16 cellular contexts compared by ENCODE assay signal in the genomic region with DNA sequence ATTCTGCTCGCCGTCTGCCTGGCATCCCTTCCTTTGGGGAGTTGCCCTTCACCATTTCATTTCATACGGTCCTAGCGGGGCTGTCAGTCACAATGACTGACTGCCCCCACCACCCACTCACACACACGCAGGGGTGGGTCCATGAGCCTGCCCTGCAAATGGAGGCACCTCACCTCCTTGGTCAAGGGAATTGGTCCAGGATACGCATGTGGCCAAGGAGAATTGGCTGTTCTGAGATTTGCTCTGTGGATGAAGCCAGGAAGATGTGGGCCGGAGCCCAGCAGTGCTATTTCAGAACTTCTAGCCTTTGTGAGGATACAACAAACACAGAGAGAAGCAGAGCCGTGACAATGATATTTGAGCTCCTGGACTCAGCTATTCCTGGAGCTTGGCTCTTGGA. TPM values are rescaled to one million over a fixed set of nuclear protein-coding genes. Genes with fewer than 3 reads are reported as not detected.
DNase-seq lines count a peak whose midpoint lies in the region; ATAC-seq and TF ChIP-seq lines count a peak whose summit lies in the region.
"Had no signal": no experiment of that assay in that cellular context is flagged by ENCODE, and none has a peak within 500 bp of the region (broad histone marks: within the 10 kb centered on the region; RNA-seq: fewer than 3 reads in every experiment).

No MANE protein-coding gene starts in this region.

- H3K4me3 ChIP-seq in dorsolateral prefrontal cortex: no peak overlapping the region
- peak overlapping the region in 3 of 4 donors; percentile 11 to 15 (median 11) for H3K4me3 ChIP-seq in gastrocnemius medialis
- H3K4me3 ChIP-seq: body of pancreas, esophagus squamous epithelium had no signal

- DNase-seq in HEK293T (ENCODE audit: extremely low spot score) (no peak), dorsolateral prefrontal cortex (peak in 8 of 10 donors; percentile 22 to 83 (median 48)), iPS-NIHi11 (ENCODE audit: low spot score) (peak; percentile 65), gastrocnemius medialis (peak; percentile 69 to 90), DMS53 (lab: John Stamatoyannopoulos, UW) (no peak), NCI-H82 (lab: John Stamatoyannopoulos, UW) (no peak)
- DNase-seq: activated CD4-positive, CD25-positive, alpha-beta regulatory T cell; body of pancreas; esophagus squamous epithelium; naive B cell; NCI-H1436 treated with DMSO at 0.1 percent for 48 hours; NCI-H2227 treated with DMSO at 0.1 percent for 48 hours; stimulated activated naive CD8-positive, alpha-beta T cell treated with anti-CD3 and anti-CD28 coated beads, Interleukin-15, amount 100 ng/mL, for 72 hours; T-helper 2 cell had no signal

- H3K4me1 ChIP-seq in gastrocnemius medialis: peaks cover 24 to 30% of the 10 kb centered on the region in 2 donors
- H3K4me1 ChIP-seq: body of pancreas had no signal

- TF ChIP-seq CTCF in dorsolateral prefrontal cortex (IDR thresholded peaks at IDR 0.05 in 54 of 56, conservative IDR thresholded peaks at IDR 0.05 in 2 of 56; ENCODE audit: low read depth in 1 of 56, partially characterized antibody in 56 of 56) (no peak), gastrocnemius medialis (IDR thresholded peaks at IDR 0.05 in 4 of 5, conservative IDR thresholded peaks at IDR 0.05 in 1 of 5) (no peak)

- no peak for TF ChIP-seq POLR2A in gastrocnemius medialis (IDR thresholded peaks at IDR 0.05)

- in situ Hi-C loops in gastrocnemius medialis (cut with MboI; ENCODE audit: low sequenced_read_pairs in 4 of 4): no loop called here

- no peaks in the 10 kb centered on the region for H3K27me3 ChIP-seq in dorsolateral prefrontal cortex
- no peaks in the 10 kb centered on the region for H3K27me3 ChIP-seq in gastrocnemius medialis
- H3K27me3 ChIP-seq: body of pancreas, esophagus squamous epithelium had no signal

- H3K9me3 ChIP-seq in gastrocnemius medialis: no peaks in the 10 kb centered on the region
- H3K9me3 ChIP-seq: body of pancreas, esophagus squamous epithelium had no signal

- intact Hi-C loops in dorsolateral prefrontal cortex (cut with DNase I): loop anchor here in 1 of 2 donors (5.0 kb wide), 1 partner anchor 34 kb away; no protein-coding TSS in a partner anchor
- intact Hi-C loops in gastrocnemius medialis (cut with DNase I; ENCODE audit: low total_unique reads): loop anchor here (5.0 kb wide), 2 partner anchors 44 to 236 kb away; a partner anchor contains a TSS

- H3K27ac ChIP-seq in dorsolateral prefrontal cortex: peak overlapping the region in 1 of 59 donors; percentile 5
- H3K27ac ChIP-seq in gastrocnemius medialis: peak overlapping the region; percentile 64 to 84 (median 72)
- H3K27ac ChIP-seq: body of pancreas, esophagus squamous epithelium had no signal

- H3K36me3 ChIP-seq in gastrocnemius medialis: no peaks in the 10 kb centered on the region
- H3K36me3 ChIP-seq: esophagus squamous epithelium had no signal

- CTCF ChIA-PET in HEK293T (lab: Yijun Ruan, JAX): no interaction called here

- POLR2A ChIA-PET in HEK293T (lab: Yijun Ruan, JAX): no interaction called here

- peak; percentile 96 to 97 for ATAC-seq in gastrocnemius medialis
- no peak for ATAC-seq in HG02938 (IDR thresholded peaks at IDR 0.05; ENCODE audit: unreplicated experiment)
- no peak for ATAC-seq in HG03159 (IDR thresholded peaks at IDR 0.05; ENCODE audit: unreplicated experiment)
- ATAC-seq: body of pancreas; stimulated activated naive CD8-positive, alpha-beta T cell treated with anti-CD3 and anti-CD28 coated beads, Interleukin-15, amount 100 ng/mL, for 72 hours had no signal

TF ChIP-seq in HEK293T, 16 proteins besides CTCF, POLR2A, EP300 and RAD21:
- TF ChIP-seq, protein P1, sequence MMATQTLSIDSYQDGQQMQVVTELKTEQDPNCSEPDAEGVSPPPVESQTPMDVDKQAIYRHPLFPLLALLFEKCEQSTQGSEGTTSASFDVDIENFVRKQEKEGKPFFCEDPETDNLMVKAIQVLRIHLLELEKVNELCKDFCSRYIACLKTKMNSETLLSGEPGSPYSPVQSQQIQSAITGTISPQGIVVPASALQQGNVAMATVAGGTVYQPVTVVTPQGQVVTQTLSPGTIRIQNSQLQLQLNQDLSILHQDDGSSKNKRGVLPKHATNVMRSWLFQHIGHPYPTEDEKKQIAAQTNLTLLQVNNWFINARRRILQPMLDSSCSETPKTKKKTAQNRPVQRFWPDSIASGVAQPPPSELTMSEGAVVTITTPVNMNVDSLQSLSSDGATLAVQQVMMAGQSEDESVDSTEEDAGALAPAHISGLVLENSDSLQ (IDR thresholded peaks at IDR 0.05): peak; percentile 93
- no peak for TF ChIP-seq BHLHE40 (IDR thresholded peaks at IDR 0.05; ENCODE audit: borderline replicate concordance)
- no peak for TF ChIP-seq FOXA1 (IDR thresholded peaks at IDR 0.05)
- TF ChIP-seq FOXK2 (IDR thresholded peaks at IDR 0.05): no peak

RNA-seq across cellular contexts. Expression of a gene that starts 17.0 kb away (rescaled TPM):
- total RNA-seq in dorsolateral prefrontal cortex (1 to 10 TPM in 114 of 120 experiments, under 1 TPM in 6; 0.49 to 4.5 (median 1.9) TPM), gastrocnemius medialis (under 1 TPM in 2 of 4 donors, not detected in 2; 0.09 to 0.65 TPM)

RNA-seq across cellular contexts. Expression of a gene that starts 41.0 kb away (rescaled TPM):
- total RNA-seq in dorsolateral prefrontal cortex: 1 to 10 TPM in 119 of 120 experiments, under 1 TPM in 1; 0.98 to 9.5 (median 2.9) TPM
- under 1 TPM in 2 of 4 donors, not detected in 2; 0.15 to 0.18 TPM for total RNA-seq in gastrocnemius medialis

RNA-seq across cellular contexts. Expression of a gene that starts 46.5 kb away (rescaled TPM):
- total RNA-seq in dorsolateral prefrontal cortex (10 to 100 TPM in 70 of 120 experiments, 1 to 10 TPM in 50; 6.3 to 14.9 (median 10.6) TPM), gastrocnemius medialis (1 to 10 TPM in 1 of 4 donors, under 1 TPM in 3; 0.51 to 1.1 (median 0.86) TPM)

Comparison
In these comparisons a context has a peak if more than half of its experiments do, and no peak if none do; other contexts are left out.
1. DNase-seq: peak in dorsolateral prefrontal cortex (8 of 10), iPS-NIHi11 (single experiment) and gastrocnemius medialis (2 of 2); none in HEK293T (single experiment), DMS53 (single experiment) and NCI-H82 (single experiment).
2. H3K4me3 ChIP-seq: peak in gastrocnemius medialis (3 of 4); none in dorsolateral prefrontal cortex (0 of 59).
3. ATAC-seq: peak in gastrocnemius medialis (2 of 2); none in HG02938 (single experiment) and HG03159 (single experiment).